9 cellular contexts compared by ENCODE assay signal in genomic region chr19:12695514-12695913, GRCh38. TPM values are rescaled to one million over a fixed set of nuclear protein-coding genes. Genes with fewer than 3 reads are reported as not detected.
DNase-seq lines count a peak whose midpoint lies in the region; ATAC-seq and TF ChIP-seq lines count a peak whose summit lies in the region.
"Had no signal": no experiment of that assay in that cellular context is flagged by ENCODE, and none has a peak within 500 bp of the region (broad histone marks: within the 10 kb centered on the region; RNA-seq: fewer than 3 reads in every experiment).

No MANE protein-coding gene starts in this region.

- no peak overlapping the region for H3K9ac ChIP-seq in Loucy (ENCODE audit: low read depth, low read length, poor library complexity, severe bottlenecking)

- peaks cover 17% of the 10 kb centered on the region for H3K4me1 ChIP-seq in CD4-positive, alpha-beta memory T cell (ENCODE audit: insufficient read depth, low read length)
- H3K4me1 ChIP-seq in Loucy (ENCODE audit: insufficient read depth, low read length, poor library complexity, severe bottlenecking) (peaks cover 11% of the 10 kb centered on the region), ectodermal cell (ENCODE audit: control insufficient read depth, insufficient read depth, low read length) (no peaks in the 10 kb centered on the region), neuron (ENCODE audit: insufficient read depth, low read length) (peaks cover 10% of the 10 kb centered on the region)

- DNase-seq in CD4-positive, alpha-beta memory T cell = no peak
- DNase-seq in DMS153 treated with DMSO at 0.1 percent for 48 hours (lab: John Stamatoyannopoulos, UW; ENCODE audit: unreplicated experiment) (no peak), DMS153 (lab: John Stamatoyannopoulos, UW) (no peak)
- DNase-seq: adrenal gland had no signal

- H3K27ac ChIP-seq in CD4-positive, alpha-beta memory T cell (ENCODE audit: low read depth, low read length) = peak overlapping the region; percentile 76
- H3K27ac ChIP-seq in ectodermal cell (ENCODE audit: insufficient read depth, low read depth, low read length, poor library complexity, severe bottlenecking) = no peak overlapping the region

- peak overlapping the region in 6 of 7 donors; percentile 29 to 82 (median 63) for H3K27ac Mint-ChIP-seq in CD4-positive, alpha-beta memory T cell

- H3K36me3 ChIP-seq in CD4-positive, alpha-beta memory T cell (ENCODE audit: insufficient read depth, low read length) = no peaks in the 10 kb centered on the region
- H3K36me3 ChIP-seq in Loucy (ENCODE audit: insufficient read depth, low read length) = no peaks in the 10 kb centered on the region; the same call in 1 of the 2 replicates
- peaks cover 7% of the 10 kb centered on the region for H3K36me3 ChIP-seq in ectodermal cell (ENCODE audit: control insufficient read depth, insufficient read depth, low read length)
- H3K36me3 ChIP-seq in neuron (ENCODE audit: insufficient read depth, low read length) = peaks cover 22% of the 10 kb centered on the region

- TF ChIP-seq CTCF in Loucy (conservative IDR thresholded peaks at IDR 0.05; ENCODE audit: low read length) = no peak

- CTCF ChIA-PET in CD4-positive, alpha-beta memory T cell (lab: Charles Lee; ENCODE audit: partially characterized antibody) = interaction anchor here (0.9 to 1.0 kb wide), 2 partner anchors 9 to 24 kb away, joined by 3 to 5 read pairs; no protein-coding TSS in a partner anchor

- peaks cover 4 to 17% (median 10%) of the 10 kb centered on the region in 4 donors for H3K4me1 Mint-ChIP-seq in CD4-positive, alpha-beta memory T cell

- no peaks in the 10 kb centered on the region for H3K9me2 ChIP-seq in Loucy (replicated peaks; ENCODE audit: low read depth, low read length)

- peak overlapping the region in 1 of 2 donors; percentile 56 for H3K4me3 ChIP-seq in CD4-positive, alpha-beta memory T cell (ENCODE audit: low read length in 2 of 2)
- H3K4me3 ChIP-seq in Loucy (ENCODE audit: low read length, poor library complexity, severe bottlenecking) = peak overlapping the region; percentile 81
- H3K4me3 ChIP-seq in ectodermal cell (ENCODE audit: insufficient read depth, low read depth, low read length) = peak overlapping the region; percentile 81
- peak overlapping the region; percentile 72 for H3K4me3 ChIP-seq in neuron (ENCODE audit: low read length)

- intact Hi-C loops in CD4-positive, alpha-beta memory T cell (cut with micrococcal nuclease) = no loop called here

- no peaks in the 10 kb centered on the region for H4K20me1 ChIP-seq in Loucy (ENCODE audit: insufficient read depth, low read length, poor library complexity, severe bottlenecking)

- no peak overlapping the region for H2AFZ ChIP-seq in Loucy (ENCODE audit: low read length)
- no peak overlapping the region for H2AFZ ChIP-seq in neuron (ENCODE audit: low read depth, low read length)

- peaks cover 0 to 12% of the 10 kb centered on the region in 2 donors for H3K36me3 Mint-ChIP-seq in CD4-positive, alpha-beta memory T cell

- H3K4me3 Mint-ChIP-seq in CD4-positive, alpha-beta memory T cell = peak overlapping the region; percentile 57 to 80 (median 74)

- POLR2A ChIA-PET in CD4-positive, alpha-beta memory T cell (lab: Charles Lee; ENCODE audit: partially characterized antibody) = interaction anchor here (0.8 to 4.4 kb wide), 9 partner anchors 8 to 111 kb away, joined by 3 to 34 read pairs (median 6); partner anchors contain the start of genes DHPS, GET3, RNASEH2A and TRIR

- peaks cover 0 to 2% (median 0%) of the 10 kb centered on the region in 8 donors for H3K9me3 Mint-ChIP-seq in CD4-positive, alpha-beta memory T cell

- H3F3A ChIP-seq in Loucy (ENCODE audit: low read depth) = 0 out of 2 replicates have a peak, but pooled peaks cover 2% of the 10 kb centered on the region

- no peak for TF ChIP-seq POLR2A in GM18505 (IDR thresholded peaks at IDR 0.05; ENCODE audit: borderline replicate concordance, extremely low read depth, insufficient read depth, insufficient read length)

- peak overlapping the region; percentile 81 for H3K4me2 ChIP-seq in Loucy (ENCODE audit: low read depth, low read length, poor library complexity, severe bottlenecking)

- no peaks in the 10 kb centered on the region for H3K9me3 ChIP-seq in CD4-positive, alpha-beta memory T cell (ENCODE audit: control insufficient read depth in 1 of 2, low read length in 2 of 2)
- H3K9me3 ChIP-seq in Loucy (ENCODE audit: insufficient read depth, low read depth, low read length) = no peaks in the 10 kb centered on the region
- no peaks in the 10 kb centered on the region for H3K9me3 ChIP-seq in ectodermal cell (ENCODE audit: control insufficient read depth, low read length)
- H3K9me3 ChIP-seq in neuron (ENCODE audit: low read length) = no peaks in the 10 kb centered on the region
- H3K9me3 ChIP-seq: adrenal gland had no signal

- H3K27me3 Mint-ChIP-seq in CD4-positive, alpha-beta memory T cell = no peaks in the 10 kb centered on the region

- 85 to 87% methylated on average over 1 of the region's 1 CpG for WGBS in ectodermal cell, 2 experiments

- peaks cover 10% of the 10 kb centered on the region; the same call in 1 of the 2 replicates for H3K79me2 ChIP-seq in Loucy (ENCODE audit: insufficient read depth, low read length)

- H3K27me3 ChIP-seq in CD4-positive, alpha-beta memory T cell (ENCODE audit: insufficient read depth, low read length) = no peaks in the 10 kb centered on the region
- H3K27me3 ChIP-seq in Loucy (ENCODE audit: insufficient read depth, low read length, poor library complexity, severe bottlenecking) (no peaks in the 10 kb centered on the region), ectodermal cell (ENCODE audit: control insufficient read depth, insufficient read depth, low read length, poor library complexity, severe bottlenecking) (no peaks in the 10 kb centered on the region), neuron (ENCODE audit: insufficient read depth, low read length) (no peaks in the 10 kb centered on the region)
- H3K27me3 ChIP-seq: adrenal gland had no signal

- no peak for ATAC-seq in GM18505 (IDR thresholded peaks at IDR 0.05; ENCODE audit: unreplicated experiment)
- ATAC-seq in GM18873 (IDR thresholded peaks at IDR 0.05; ENCODE audit: low FRiP score, unreplicated experiment) = no peak

RNA-seq across cellular contexts. Expression of gene FBXW9, which starts 0.9 kb away (rescaled TPM):
- 1 to 10 TPM; 4.5 to 4.9 TPM for total RNA-seq in CD4-positive, alpha-beta memory T cell
- polyA plus RNA-seq in CD4-positive, alpha-beta memory T cell = 1 to 10 TPM; 4.9 to 8.1 TPM
- polyA plus RNA-seq in ectodermal cell (2013, experiment 1 of 4) = 17.6 TPM
- 20.1 TPM for polyA plus RNA-seq in ectodermal cell (2013, experiment 2 of 4)
- polyA plus RNA-seq in ectodermal cell (2013, experiment 3 of 4) = 17.4 TPM
- 20.6 TPM for polyA plus RNA-seq in ectodermal cell (2013, experiment 4 of 4)

RNA-seq across cellular contexts. Expression of gene GNG14, which starts 7.7 kb away (rescaled TPM):
- not detected for total RNA-seq in CD4-positive, alpha-beta memory T cell
- polyA plus RNA-seq in CD4-positive, alpha-beta memory T cell = not detected
- not detected for polyA plus RNA-seq in ectodermal cell (2013, experiment 1 of 4)
- polyA plus RNA-seq in ectodermal cell (2013, experiment 2 of 4) = not detected
- not detected for polyA plus RNA-seq in ectodermal cell (2013, experiment 3 of 4)
- polyA plus RNA-seq in ectodermal cell (2013, experiment 4 of 4) = not detected
- total RNA-seq: adrenal gland had no signal
- polyA plus RNA-seq: adrenal gland had no signal

RNA-seq across cellular contexts. Expression of gene DHPS, which starts 13.8 kb away (rescaled TPM):
- 100 to 1,000 TPM; 195 to 197 TPM for total RNA-seq in CD4-positive, alpha-beta memory T cell
- polyA plus RNA-seq in CD4-positive, alpha-beta memory T cell = 10 to 100 TPM; 77.3 to 91.7 TPM
- polyA plus RNA-seq in ectodermal cell (2013, experiment 1 of 4) = 96.6 TPM
- polyA plus RNA-seq in ectodermal cell (2013, experiment 2 of 4) = 87.1 TPM
- polyA plus RNA-seq in ectodermal cell (2013, experiment 3 of 4) = 81.7 TPM
- polyA plus RNA-seq in ectodermal cell (2013, experiment 4 of 4) = 88.5 TPM

RNA-seq across cellular contexts. Expression of gene TNPO2, which starts 28.2 kb away (rescaled TPM):
- 10 to 100 TPM; 66.0 to 67.2 TPM for total RNA-seq in CD4-positive, alpha-beta memory T cell
- 1 to 10 TPM in 1 of 2 donors, under 1 TPM in 1; 0.60 to 1.8 TPM for polyA plus RNA-seq in CD4-positive, alpha-beta memory T cell
- 94.7 TPM for polyA plus RNA-seq in ectodermal cell (2013, experiment 1 of 4)
- polyA plus RNA-seq in ectodermal cell (2013, experiment 2 of 4) = 90.7 TPM
- 66.9 TPM for polyA plus RNA-seq in ectodermal cell (2013, experiment 3 of 4)
- 78.1 TPM for polyA plus RNA-seq in ectodermal cell (2013, experiment 4 of 4)

RNA-seq across cellular contexts. Expression of gene WDR83, which starts 28.9 kb away (rescaled TPM):
- 10 to 100 TPM; 18.3 to 19.3 TPM for total RNA-seq in CD4-positive, alpha-beta memory T cell
- 10 to 100 TPM in 1 of 2 donors, 1 to 10 TPM in 1; 9.8 to 15.7 TPM for polyA plus RNA-seq in CD4-positive, alpha-beta memory T cell
- polyA plus RNA-seq in ectodermal cell (2013, experiment 1 of 4) = 17.9 TPM
- polyA plus RNA-seq in ectodermal cell (2013, experiment 2 of 4) = 18.7 TPM
- polyA plus RNA-seq in ectodermal cell (2013, experiment 3 of 4) = 15.4 TPM
- polyA plus RNA-seq in ectodermal cell (2013, experiment 4 of 4) = 14.7 TPM
